ENCODE assay signal across 1 cellular context in the genomic region with DNA sequence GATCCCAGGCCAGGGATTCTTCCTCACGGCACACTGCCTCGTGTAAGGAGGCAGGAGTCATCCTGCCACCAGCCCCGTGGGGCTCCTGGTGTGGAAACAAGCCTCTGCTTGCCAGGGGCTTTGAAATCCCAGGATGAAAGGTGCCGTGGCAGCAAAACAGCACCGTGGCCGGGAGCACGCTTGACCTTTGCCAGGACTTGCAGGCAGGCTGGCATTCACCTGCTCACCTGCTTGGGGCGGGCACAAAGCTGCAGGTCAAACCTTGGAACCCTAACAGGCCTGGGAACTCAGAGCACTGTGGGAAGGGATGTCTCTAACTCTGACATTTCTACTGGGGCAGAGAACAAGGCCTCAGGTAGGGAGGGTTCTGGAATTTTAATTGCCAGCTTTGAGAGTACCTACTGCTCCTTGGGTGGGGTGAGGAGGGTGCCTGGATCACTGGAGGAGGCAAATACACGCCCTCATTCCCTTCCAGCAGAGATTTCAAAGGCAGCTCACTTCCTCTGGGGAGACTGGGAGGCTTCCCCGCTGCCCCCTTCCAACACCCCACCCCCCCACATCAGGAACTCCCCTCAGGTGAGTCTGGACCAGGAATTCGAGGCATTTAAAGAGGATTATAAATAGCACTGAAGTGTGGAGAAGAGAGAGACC.
TF ChIP-seq lines count a peak whose summit lies in the region.

No MANE protein-coding gene starts in this region.

TF ChIP-seq in GM23338, 12 proteins besides CTCF, POLR2A, EP300 and RAD21 (continued from another document):
- TF ChIP-seq, protein P1, sequence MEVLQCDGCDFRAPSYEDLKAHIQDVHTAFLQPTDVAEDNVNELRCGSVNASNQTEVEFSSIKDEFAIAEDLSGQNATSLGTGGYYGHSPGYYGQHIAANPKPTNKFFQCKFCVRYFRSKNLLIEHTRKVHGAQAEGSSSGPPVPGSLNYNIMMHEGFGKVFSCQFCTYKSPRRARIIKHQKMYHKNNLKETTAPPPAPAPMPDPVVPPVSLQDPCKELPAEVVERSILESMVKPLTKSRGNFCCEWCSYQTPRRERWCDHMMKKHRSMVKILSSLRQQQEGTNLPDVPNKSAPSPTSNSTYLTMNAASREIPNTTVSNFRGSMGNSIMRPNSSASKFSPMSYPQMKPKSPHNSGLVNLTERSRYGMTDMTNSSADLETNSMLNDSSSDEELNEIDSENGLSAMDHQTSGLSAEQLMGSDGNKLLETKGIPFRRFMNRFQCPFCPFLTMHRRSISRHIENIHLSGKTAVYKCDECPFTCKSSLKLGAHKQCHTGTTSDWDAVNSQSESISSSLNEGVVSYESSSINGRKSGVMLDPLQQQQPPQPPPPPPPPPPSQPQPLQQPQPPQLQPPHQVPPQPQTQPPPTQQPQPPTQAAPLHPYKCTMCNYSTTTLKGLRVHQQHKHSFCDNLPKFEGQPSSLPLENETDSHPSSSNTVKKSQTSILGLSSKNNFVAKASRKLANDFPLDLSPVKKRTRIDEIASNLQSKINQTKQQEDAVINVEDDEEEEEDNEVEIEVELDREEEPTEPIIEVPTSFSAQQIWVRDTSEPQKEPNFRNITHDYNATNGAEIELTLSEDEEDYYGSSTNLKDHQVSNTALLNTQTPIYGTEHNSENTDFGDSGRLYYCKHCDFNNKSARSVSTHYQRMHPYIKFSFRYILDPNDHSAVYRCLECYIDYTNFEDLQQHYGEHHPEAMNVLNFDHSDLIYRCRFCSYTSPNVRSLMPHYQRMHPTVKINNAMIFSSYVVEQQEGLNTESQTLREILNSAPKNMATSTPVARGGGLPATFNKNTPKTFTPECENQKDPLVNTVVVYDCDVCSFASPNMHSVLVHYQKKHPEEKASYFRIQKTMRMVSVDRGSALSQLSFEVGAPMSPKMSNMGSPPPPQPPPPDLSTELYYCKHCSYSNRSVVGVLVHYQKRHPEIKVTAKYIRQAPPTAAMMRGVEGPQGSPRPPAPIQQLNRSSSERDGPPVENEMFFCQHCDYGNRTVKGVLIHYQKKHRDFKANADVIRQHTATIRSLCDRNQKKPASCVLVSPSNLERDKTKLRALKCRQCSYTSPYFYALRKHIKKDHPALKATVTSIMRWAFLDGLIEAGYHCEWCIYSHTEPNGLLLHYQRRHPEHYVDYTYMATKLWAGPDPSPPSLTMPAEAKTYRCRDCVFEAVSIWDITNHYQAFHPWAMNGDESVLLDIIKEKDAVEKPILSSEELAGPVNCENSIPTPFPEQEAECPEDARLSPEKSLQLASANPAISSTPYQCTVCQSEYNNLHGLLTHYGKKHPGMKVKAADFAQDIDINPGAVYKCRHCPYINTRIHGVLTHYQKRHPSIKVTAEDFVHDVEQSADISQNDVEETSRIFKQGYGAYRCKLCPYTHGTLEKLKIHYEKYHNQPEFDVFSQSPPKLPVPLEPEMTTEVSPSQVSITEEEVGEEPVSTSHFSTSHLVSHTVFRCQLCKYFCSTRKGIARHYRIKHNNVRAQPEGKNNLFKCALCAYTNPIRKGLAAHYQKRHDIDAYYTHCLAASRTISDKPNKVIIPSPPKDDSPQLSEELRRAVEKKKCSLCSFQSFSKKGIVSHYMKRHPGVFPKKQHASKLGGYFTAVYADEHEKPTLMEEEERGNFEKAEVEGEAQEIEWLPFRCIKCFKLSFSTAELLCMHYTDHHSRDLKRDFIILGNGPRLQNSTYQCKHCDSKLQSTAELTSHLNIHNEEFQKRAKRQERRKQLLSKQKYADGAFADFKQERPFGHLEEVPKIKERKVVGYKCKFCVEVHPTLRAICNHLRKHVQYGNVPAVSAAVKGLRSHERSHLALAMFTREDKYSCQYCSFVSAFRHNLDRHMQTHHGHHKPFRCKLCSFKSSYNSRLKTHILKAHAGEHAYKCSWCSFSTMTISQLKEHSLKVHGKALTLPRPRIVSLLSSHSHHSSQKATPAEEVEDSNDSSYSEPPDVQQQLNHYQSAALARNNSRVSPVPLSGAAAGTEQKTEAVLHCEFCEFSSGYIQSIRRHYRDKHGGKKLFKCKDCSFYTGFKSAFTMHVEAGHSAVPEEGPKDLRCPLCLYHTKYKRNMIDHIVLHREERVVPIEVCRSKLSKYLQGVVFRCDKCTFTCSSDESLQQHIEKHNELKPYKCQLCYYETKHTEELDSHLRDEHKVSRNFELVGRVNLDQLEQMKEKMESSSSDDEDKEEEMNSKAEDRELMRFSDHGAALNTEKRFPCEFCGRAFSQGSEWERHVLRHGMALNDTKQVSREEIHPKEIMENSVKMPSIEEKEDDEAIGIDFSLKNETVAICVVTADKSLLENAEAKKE (CRISPR knock-in tag; IDR thresholded peaks at IDR 0.05), result no peak
- TF ChIP-seq, protein P2, sequence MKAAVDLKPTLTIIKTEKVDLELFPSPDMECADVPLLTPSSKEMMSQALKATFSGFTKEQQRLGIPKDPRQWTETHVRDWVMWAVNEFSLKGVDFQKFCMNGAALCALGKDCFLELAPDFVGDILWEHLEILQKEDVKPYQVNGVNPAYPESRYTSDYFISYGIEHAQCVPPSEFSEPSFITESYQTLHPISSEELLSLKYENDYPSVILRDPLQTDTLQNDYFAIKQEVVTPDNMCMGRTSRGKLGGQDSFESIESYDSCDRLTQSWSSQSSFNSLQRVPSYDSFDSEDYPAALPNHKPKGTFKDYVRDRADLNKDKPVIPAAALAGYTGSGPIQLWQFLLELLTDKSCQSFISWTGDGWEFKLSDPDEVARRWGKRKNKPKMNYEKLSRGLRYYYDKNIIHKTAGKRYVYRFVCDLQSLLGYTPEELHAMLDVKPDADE (IDR thresholded peaks at IDR 0.05), result no peak
- TF ChIP-seq CREB1 (CRISPR knock-in tag; IDR thresholded peaks at IDR 0.05; ENCODE audit: low read depth) (no peak), EZH2phosphoT487 (IDR thresholded peaks at IDR 0.05; ENCODE audit: unreplicated experiment) (no peak), ZNF114 (CRISPR knock-in tag; IDR thresholded peaks at IDR 0.05) (no peak), EZH2 (IDR thresholded peaks at IDR 0.05; ENCODE audit: low read depth, unreplicated experiment) (no peak), JUNB (IDR thresholded peaks at IDR 0.05; ENCODE audit: unreplicated experiment) (no peak), STAT1 (IDR thresholded peaks at IDR 0.05; ENCODE audit: unreplicated experiment) (no peak), POLR2AphosphoS5 (IDR thresholded peaks at IDR 0.05; ENCODE audit: low read depth) (no peak), NANOG (IDR thresholded peaks at IDR 0.05; ENCODE audit: borderline replicate concordance) (no peak)
- TF ChIP-seq, protein P3, sequence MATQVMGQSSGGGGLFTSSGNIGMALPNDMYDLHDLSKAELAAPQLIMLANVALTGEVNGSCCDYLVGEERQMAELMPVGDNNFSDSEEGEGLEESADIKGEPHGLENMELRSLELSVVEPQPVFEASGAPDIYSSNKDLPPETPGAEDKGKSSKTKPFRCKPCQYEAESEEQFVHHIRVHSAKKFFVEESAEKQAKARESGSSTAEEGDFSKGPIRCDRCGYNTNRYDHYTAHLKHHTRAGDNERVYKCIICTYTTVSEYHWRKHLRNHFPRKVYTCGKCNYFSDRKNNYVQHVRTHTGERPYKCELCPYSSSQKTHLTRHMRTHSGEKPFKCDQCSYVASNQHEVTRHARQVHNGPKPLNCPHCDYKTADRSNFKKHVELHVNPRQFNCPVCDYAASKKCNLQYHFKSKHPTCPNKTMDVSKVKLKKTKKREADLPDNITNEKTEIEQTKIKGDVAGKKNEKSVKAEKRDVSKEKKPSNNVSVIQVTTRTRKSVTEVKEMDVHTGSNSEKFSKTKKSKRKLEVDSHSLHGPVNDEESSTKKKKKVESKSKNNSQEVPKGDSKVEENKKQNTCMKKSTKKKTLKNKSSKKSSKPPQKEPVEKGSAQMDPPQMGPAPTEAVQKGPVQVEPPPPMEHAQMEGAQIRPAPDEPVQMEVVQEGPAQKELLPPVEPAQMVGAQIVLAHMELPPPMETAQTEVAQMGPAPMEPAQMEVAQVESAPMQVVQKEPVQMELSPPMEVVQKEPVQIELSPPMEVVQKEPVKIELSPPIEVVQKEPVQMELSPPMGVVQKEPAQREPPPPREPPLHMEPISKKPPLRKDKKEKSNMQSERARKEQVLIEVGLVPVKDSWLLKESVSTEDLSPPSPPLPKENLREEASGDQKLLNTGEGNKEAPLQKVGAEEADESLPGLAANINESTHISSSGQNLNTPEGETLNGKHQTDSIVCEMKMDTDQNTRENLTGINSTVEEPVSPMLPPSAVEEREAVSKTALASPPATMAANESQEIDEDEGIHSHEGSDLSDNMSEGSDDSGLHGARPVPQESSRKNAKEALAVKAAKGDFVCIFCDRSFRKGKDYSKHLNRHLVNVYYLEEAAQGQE (IDR thresholded peaks at IDR 0.05; ENCODE audit: unreplicated experiment), result no peak
